In genomic region chr4:186132577-186133277, GRCh38 we compare ENCODE assay signal across 10 cellular contexts. TPM values are rescaled to one million over a fixed set of nuclear protein-coding genes. Genes with fewer than 3 reads are reported as not detected.
DNase-seq lines count a peak whose midpoint lies in the region; ATAC-seq and TF ChIP-seq lines count a peak whose summit lies in the region.
"Had no signal": no experiment of that assay in that cellular context is flagged by ENCODE, and none has a peak within 500 bp of the region (broad histone marks: within the 10 kb centered on the region; RNA-seq: fewer than 3 reads in every experiment).

No MANE protein-coding gene starts in this region.

- no peak overlapping the region for H3K4me3 Mint-ChIP-seq in T-helper 2 cell treated with Interferon-gamma antibody and Interleukin-4, amounts not matched to agents 5 μg/mL and 100 μg/mL, for 36 hours
- H3K4me3 Mint-ChIP-seq: activated T-cell treated with anti-CD3 and anti-CD28 coated beads, Interleukin-2, amount 50 U/mL, for 24 hours had no signal

- H2AFZ ChIP-seq in IMR-90 (replicated peaks; ENCODE audit: low read length, poor library complexity) (no peak overlapping the region), neuron (ENCODE audit: low read depth, low read length) (peak overlapping the region; percentile 6)

- TF ChIP-seq CTCF in GM12875 (IDR thresholded peaks at IDR 0.05; ENCODE audit: borderline replicate concordance, insufficient read depth, low read depth, low read length) (peak; percentile 17; the same call in 1 of the 2 replicates), IMR-90 (conservative IDR thresholded peaks at IDR 0.05; ENCODE audit: low read depth, low read length) (0 out of 2 replicates have a peak, but pooled peaks have one; percentile 7)

- TF ChIP-seq POLR2A in IMR-90 (IDR thresholded peaks at IDR 0.05; ENCODE audit: low read depth, low read length) = no peak

- H4K8ac ChIP-seq in IMR-90 (ENCODE audit: low read depth in 2 of 2, low read length in 2 of 2) = no peak overlapping the region

- dilution Hi-C loops in IMR-90 (cut with HindIII; ENCODE audit: low sequenced_read_pairs, unreplicated experiment) = no loop called here

- no peak overlapping the region for H3K9ac ChIP-seq in IMR-90 (ENCODE audit: low read depth, low read length)

- no peak overlapping the region for H3K4ac ChIP-seq in IMR-90 (ENCODE audit: low read depth, low read length)

- no TSS peak for BruUV-seq in IMR-90 (replicated peaks; lab: Mats Ljungman, UMichigan)

- H3K9me3 ChIP-seq in IMR-90 (ENCODE audit: control insufficient read depth, insufficient read depth, low read length) (no peaks in the 10 kb centered on the region), neuron (ENCODE audit: low read length) (no peaks in the 10 kb centered on the region)

- no peak overlapping the region for H2BK15ac ChIP-seq in IMR-90 (ENCODE audit: low read depth, low read length)

- no peak overlapping the region for H3K56ac ChIP-seq in IMR-90 (ENCODE audit: extremely low read depth, insufficient read depth, low read length)

- H2BK20ac ChIP-seq in IMR-90 (ENCODE audit: low read depth, low read length) = no peak overlapping the region

- H3K36me3 Mint-ChIP-seq in T-helper 2 cell treated with Interferon-gamma antibody and Interleukin-4, amounts not matched to agents 5 μg/mL and 100 μg/mL, for 36 hours (ENCODE audit: low read depth) = no peaks in the 10 kb centered on the region

- WGBS in IMR-90 (ENCODE audit: extremely low coverage in 2 of 2, insufficient read length in 1 of 2), 2 experiments = no CpG with 5 or more reads among the region's 4 CpGs

- no peak overlapping the region for H3K14ac ChIP-seq in IMR-90 (replicated peaks; ENCODE audit: low read depth, low read length)

- H4K91ac ChIP-seq in IMR-90 (ENCODE audit: insufficient read depth, low read depth, low read length) = no peak overlapping the region

- ATAC-seq in IMR-90 (ENCODE audit: low read depth) = peak; percentile 89
- no peak for ATAC-seq in sciatic nerve

- H3K79me1 ChIP-seq in IMR-90 (ENCODE audit: low read depth in 1 of 2, low read length in 2 of 2) = no peaks in the 10 kb centered on the region

- no peaks in the 10 kb centered on the region for H4K20me1 ChIP-seq in IMR-90 (ENCODE audit: insufficient read depth, low read length)

- no peak for TF ChIP-seq RAD21 in IMR-90 (IDR thresholded peaks at IDR 0.05; ENCODE audit: low read length)

- H3K27ac Mint-ChIP-seq in T-helper 2 cell treated with Interferon-gamma antibody and Interleukin-4, amounts not matched to agents 5 μg/mL and 100 μg/mL, for 36 hours = no peak overlapping the region
- H3K27ac Mint-ChIP-seq: activated T-cell treated with anti-CD3 and anti-CD28 coated beads, Interleukin-2, amount 50 U/mL, for 24 hours had no signal

- no peak overlapping the region for H3K4me3 ChIP-seq in GM12875 (ENCODE audit: low read depth, low read length)
- no peak overlapping the region for H3K4me3 ChIP-seq in IMR-90 (ENCODE audit: insufficient read depth, low read depth, low read length)
- peak overlapping the region; percentile 24 for H3K4me3 ChIP-seq in neuron (ENCODE audit: low read length)

- H2BK120ac ChIP-seq in IMR-90 (ENCODE audit: low read depth, low read length) = no peak overlapping the region

- in situ Hi-C loops in IMR-90 (cut with MboI; ENCODE audit: low sequenced_read_pairs) = no loop called here

- H3K36me3 ChIP-seq in IMR-90 (ENCODE audit: control insufficient read depth, insufficient read depth, low read length) (no peaks in the 10 kb centered on the region), neuron (ENCODE audit: insufficient read depth, low read length) (no peaks in the 10 kb centered on the region)

- H2AK5ac ChIP-seq in IMR-90 (ENCODE audit: low read depth, low read length) = no peak overlapping the region

- H3K4me1 Mint-ChIP-seq in T-helper 2 cell treated with Interferon-gamma antibody and Interleukin-4, amounts not matched to agents 5 μg/mL and 100 μg/mL, for 36 hours (ENCODE audit: low read depth) = peaks cover 10% of the 10 kb centered on the region

- POLR2A ChIA-PET in IMR-90 (lab: Charles Lee; ENCODE audit: unreplicated experiment) = no interaction called here

- no peaks in the 10 kb centered on the region for H3K9me3 Mint-ChIP-seq in T-helper 2 cell treated with Interferon-gamma antibody and Interleukin-4, amounts not matched to agents 5 μg/mL and 100 μg/mL, for 36 hours
- H3K9me3 Mint-ChIP-seq: activated T-cell treated with anti-CD3 and anti-CD28 coated beads, Interleukin-2, amount 50 U/mL, for 24 hours had no signal

- H3K27ac ChIP-seq in IMR-90 (ENCODE audit: insufficient read depth, low read length) = no peak overlapping the region

- CTCF ChIA-PET in IMR-90 (lab: Yijun Ruan, JAX) = no interaction called here

- H4K5ac ChIP-seq in IMR-90 (ENCODE audit: low read depth, low read length) = no peak overlapping the region

- no peak overlapping the region for H3K23ac ChIP-seq in IMR-90 (ENCODE audit: low read depth, low read length)

- DNase-seq in IMR-90 (peak; percentile 22), cerebellar cortex (ENCODE audit: low spot score) (peak; percentile 31), SKM-1 (lab: John Stamatoyannopoulos, UW; ENCODE audit: unreplicated experiment) (no peak), sciatic nerve (ENCODE audit: low spot score) (no peak), pons (ENCODE audit: low spot score) (no peak)
- no peak for DNase-seq in T-helper 2 cell treated with Interferon-gamma antibody and Interleukin-4, amounts not matched to agents 5 μg/mL and 100 μg/mL, for 36 hours (ENCODE audit: low spot score)
- DNase-seq: activated T-cell treated with anti-CD3 and anti-CD28 coated beads, Interleukin-2, amount 50 U/mL, for 24 hours; NCI-H2029 treated with DMSO at 0.1 percent for 48 hours had no signal

- intact Hi-C loops in IMR-90 (cut with micrococcal nuclease) = loop anchor here (10.0 kb wide), 1 partner anchor 98 kb away; no protein-coding TSS in a partner anchor
- intact Hi-C loops in sciatic nerve (cut with DNase I) = no loop called here

- H2AK9ac ChIP-seq in IMR-90 (replicated peaks; ENCODE audit: low read depth, low read length, poor library complexity) = no peak overlapping the region

- no peak overlapping the region for H3K18ac ChIP-seq in IMR-90 (ENCODE audit: low read depth, low read length)

- no peaks in the 10 kb centered on the region for H3K9me1 ChIP-seq in IMR-90 (ENCODE audit: insufficient read depth, low read length)

- H3K27me3 ChIP-seq in IMR-90 (ENCODE audit: control insufficient read depth, insufficient read depth, low read length) (peaks cover 4% of the 10 kb centered on the region; the same call in 1 of the 2 replicates), neuron (ENCODE audit: insufficient read depth, low read length) (no peaks in the 10 kb centered on the region)

- no peak overlapping the region for H2BK5ac ChIP-seq in IMR-90 (ENCODE audit: low read depth, low read length, poor library complexity, severe bottlenecking)

- no peak overlapping the region for H3K4me2 ChIP-seq in IMR-90 (ENCODE audit: low read depth, low read length)

- H3K4me1 ChIP-seq in IMR-90 (ENCODE audit: control insufficient read depth, insufficient read depth, low read length) (no peaks in the 10 kb centered on the region), neuron (ENCODE audit: insufficient read depth, low read length) (peaks cover 25% of the 10 kb centered on the region)

- H3K27me3 Mint-ChIP-seq in T-helper 2 cell treated with Interferon-gamma antibody and Interleukin-4, amounts not matched to agents 5 μg/mL and 100 μg/mL, for 36 hours (ENCODE audit: low read depth) = peaks cover 5% of the 10 kb centered on the region

TF ChIP-seq in IMR-90, 13 proteins besides CTCF, POLR2A, EP300 and RAD21:
- TF ChIP-seq CHD1 (IDR thresholded peaks at IDR 0.05; ENCODE audit: low read depth, low read length) = no peak
- TF ChIP-seq MXI1 (IDR thresholded peaks at IDR 0.05; ENCODE audit: borderline replicate concordance, low read depth, low read length) = no peak
- TF ChIP-seq ELK1 (IDR thresholded peaks at IDR 0.05; ENCODE audit: borderline replicate concordance, low read depth, low read length) = no peak
- TF ChIP-seq USF2 (IDR thresholded peaks at IDR 0.05; ENCODE audit: low read depth, low read length) = no peak
- TF ChIP-seq MAFK (IDR thresholded peaks at IDR 0.05; ENCODE audit: low read depth, low read length) = no peak
- no peak for TF ChIP-seq RFX5 (IDR thresholded peaks at IDR 0.05; ENCODE audit: low read depth, low read length)

RNA-seq across cellular contexts. Expression of gene FAM149A, which starts 28.2 kb away (rescaled TPM):
- total RNA-seq in IMR-90 (2012; rRNA removed) (0.54 and 0.83 TPM in 2 replicates), sciatic nerve (17.2 TPM)
- polyA plus RNA-seq in IMR-90 (2012; rRNA removed) = 0.44 and 0.70 TPM in 2 replicates
- polyA plus RNA-seq in IMR-90 (2012; cell fraction: cytosol; rRNA removed) = 0.48 and 0.64 TPM in 2 replicates
- polyA plus RNA-seq in IMR-90 (2012; cell fraction: nucleus; rRNA removed; ENCODE audit: low replicate concordance) = 0.27 and 0.37 TPM in 2 replicates

RNA-seq across cellular contexts. Expression of gene CYP4V2, which starts 58.6 kb away (rescaled TPM):
- total RNA-seq in IMR-90 (2012; rRNA removed) (3.9 and 5.0 TPM in 2 replicates), sciatic nerve (42.0 TPM)
- polyA plus RNA-seq in IMR-90 (2012; rRNA removed) = 3.2 and 4.1 TPM in 2 replicates
- polyA plus RNA-seq in IMR-90 (2012; cell fraction: cytosol; rRNA removed) = 1.6 and 1.8 TPM in 2 replicates
- 3.5 and 7.4 TPM in 2 replicates for polyA plus RNA-seq in IMR-90 (2012; cell fraction: nucleus; rRNA removed; ENCODE audit: low replicate concordance)

Comparison
In these comparisons a context has a peak if more than half of its experiments do, and no peak if none do; other contexts are left out.
1. DNase-seq: peak in IMR-90 (single experiment) and cerebellar cortex (single experiment); none in SKM-1 (single experiment), sciatic nerve (single experiment), T-helper 2 cell treated with Interferon-gamma antibody and Interleukin-4, amounts not matched to agents 5 μg/mL and 100 μg/mL, for 36 hours (single experiment) and pons (single experiment).